ENCODE assay signal across 38 cellular contexts in the genomic region with DNA sequence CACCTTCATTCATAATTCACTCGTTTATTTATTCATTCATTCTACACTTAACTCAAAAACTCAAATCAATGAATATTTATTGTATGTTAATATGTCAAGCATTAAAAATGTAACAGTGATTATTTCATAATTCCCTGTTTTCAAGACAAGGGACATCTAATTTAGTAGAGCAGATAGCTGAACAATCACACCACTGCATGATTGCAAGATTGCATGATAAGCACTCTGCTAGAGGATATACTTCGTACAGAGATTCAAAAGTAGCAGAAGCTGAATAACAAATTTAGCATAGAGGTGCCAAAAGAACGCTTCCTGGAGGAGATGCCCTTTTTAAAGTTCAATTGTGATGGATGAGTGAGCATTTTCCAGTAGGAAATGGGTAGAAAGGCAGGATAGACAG.
"Had no signal": no experiment of that assay in that cellular context is flagged by ENCODE, and none has a peak within 500 bp of the region (broad histone marks: within the 10 kb centered on the region; RNA-seq: fewer than 3 reads in every experiment).

No MANE protein-coding gene starts in this region.

- H3K4me3 ChIP-seq: adrenal gland, ascending aorta, body of pancreas, breast epithelium, cardiac muscle cell had no signal

- H3K27me3 Mint-ChIP-seq: activated naive CD4-positive, alpha-beta T cell treated with anti-CD3 and anti-CD28 coated beads, Interleukin-2, amount 10 ng/mL, durations not matched to agents 7 days and 5 days; activated T-cell treated with anti-CD3 and anti-CD28 coated beads, Interleukin-2, amount 50 U/mL, for 24 hours had no signal

- H3K27ac Mint-ChIP-seq: activated naive CD4-positive, alpha-beta T cell treated with anti-CD3 and anti-CD28 coated beads for 36 hours; activated naive CD4-positive, alpha-beta T cell treated with anti-CD3 and anti-CD28 coated beads, Interleukin-2, amount 10 ng/mL, durations not matched to agents 7 days and 5 days; activated naive CD4-positive, alpha-beta T cell treated with anti-CD3 and anti-CD28 coated beads, Interleukin-2, amount 50 U/mL, for 24 hours; activated naive CD4-positive, alpha-beta T cell treated with anti-CD3 and anti-CD28 coated beads, Interleukin-2, amount 50 U/mL, for 72 hours; activated naive CD8-positive, alpha-beta T cell; activated naive CD8-positive, alpha-beta T cell treated with anti-CD3 and anti-CD28 coated beads for 36 hours; activated naive CD8-positive, alpha-beta T cell treated with anti-CD3 and anti-CD28 coated beads, Interleukin-2, amount 10 ng/mL, durations not matched to agents 7 days and 5 days; activated naive CD8-positive, alpha-beta T cell treated with anti-CD3 and anti-CD28 coated beads, Interleukin-2, amount 50 U/mL, for 24 hours; activated T-cell treated with anti-CD3 and anti-CD28 coated beads, Interleukin-2, amount 50 U/mL, for 24 hours; activated T-cell treated with anti-CD3 and anti-CD28 coated beads, Interleukin-2, amount 50 U/mL, for 72 hours; activated T-helper 1 cell treated with anti-CD3 and anti-CD28 coated beads, Interleukin-12 subunit alpha, Interleukin-12 subunit beta, Interleukin-2, Interleukin-4 antibody, amounts not matched to agents 30 ng/mL and 10 ng/mL and 1 ng/mL, durations not matched to agents 14 hours and 24 hours and 36 hours; activated T-helper 17 cell treated with anti-CD3 and anti-CD28 coated beads, Interleukin-2, amount 50 U/mL, for 72 hours; activated T-helper 2 cell treated with anti-CD3 and anti-CD28 coated beads, Interferon-gamma antibody, Interleukin-2, Interleukin-4, amounts not matched to agents 10 μg/mL and 5 μg/mL and 100 μg/mL, durations not matched to agents 14 hours and 24 hours and 36 hours; brain had no signal

- H3K4me3 Mint-ChIP-seq: activated naive CD4-positive, alpha-beta T cell treated with anti-CD3 and anti-CD28 coated beads for 36 hours; activated naive CD4-positive, alpha-beta T cell treated with anti-CD3 and anti-CD28 coated beads, Interleukin-2, amount 10 ng/mL, durations not matched to agents 7 days and 5 days; activated naive CD4-positive, alpha-beta T cell treated with anti-CD3 and anti-CD28 coated beads, Interleukin-2, amount 50 U/mL, for 24 hours; activated naive CD8-positive, alpha-beta T cell; activated naive CD8-positive, alpha-beta T cell treated with anti-CD3 and anti-CD28 coated beads for 36 hours; activated naive CD8-positive, alpha-beta T cell treated with anti-CD3 and anti-CD28 coated beads, Interleukin-2, amount 10 ng/mL, durations not matched to agents 7 days and 5 days; activated naive CD8-positive, alpha-beta T cell treated with anti-CD3 and anti-CD28 coated beads, Interleukin-2, amount 50 U/mL, for 24 hours; activated T-cell treated with anti-CD3 and anti-CD28 coated beads, Interleukin-2, amount 50 U/mL, for 24 hours; activated T-cell treated with anti-CD3 and anti-CD28 coated beads, Interleukin-2, amount 50 U/mL, for 4 hours; activated T-cell treated with anti-CD3 and anti-CD28 coated beads, Interleukin-2, amount 50 U/mL, for 72 hours; activated T-helper 1 cell treated with anti-CD3 and anti-CD28 coated beads, Interleukin-12 subunit alpha, Interleukin-12 subunit beta, Interleukin-2, Interleukin-4 antibody, amounts not matched to agents 30 ng/mL and 10 ng/mL and 1 ng/mL, durations not matched to agents 14 hours and 24 hours and 36 hours; activated T-helper 17 cell treated with anti-CD3 and anti-CD28 coated beads, Interleukin-2, amount 50 U/mL, for 72 hours; brain; central memory CD8-positive, alpha-beta T cell had no signal

- H3K9me3 Mint-ChIP-seq: activated naive CD4-positive, alpha-beta T cell treated with anti-CD3 and anti-CD28 coated beads for 36 hours; activated naive CD4-positive, alpha-beta T cell treated with anti-CD3 and anti-CD28 coated beads, Interleukin-2, amount 10 ng/mL, durations not matched to agents 7 days and 5 days; activated naive CD4-positive, alpha-beta T cell treated with anti-CD3 and anti-CD28 coated beads, Interleukin-2, amount 50 U/mL, for 24 hours; activated naive CD4-positive, alpha-beta T cell treated with anti-CD3 and anti-CD28 coated beads, Interleukin-2, amount 50 U/mL, for 72 hours; activated naive CD8-positive, alpha-beta T cell treated with anti-CD3 and anti-CD28 coated beads for 36 hours; activated naive CD8-positive, alpha-beta T cell treated with anti-CD3 and anti-CD28 coated beads, Interleukin-2, amount 10 ng/mL, durations not matched to agents 7 days and 5 days; activated naive CD8-positive, alpha-beta T cell treated with anti-CD3 and anti-CD28 coated beads, Interleukin-2, amount 50 U/mL, for 24 hours; activated T-cell treated with anti-CD3 and anti-CD28 coated beads, Interleukin-2, amount 50 U/mL, for 24 hours; activated T-cell treated with anti-CD3 and anti-CD28 coated beads, Interleukin-2, amount 50 U/mL, for 4 hours; activated T-cell treated with anti-CD3 and anti-CD28 coated beads, Interleukin-2, amount 50 U/mL, for 72 hours; activated T-helper 1 cell treated with anti-CD3 and anti-CD28 coated beads, Interleukin-12 subunit alpha, Interleukin-12 subunit beta, Interleukin-2, Interleukin-4 antibody, amounts not matched to agents 30 ng/mL and 10 ng/mL and 1 ng/mL, durations not matched to agents 14 hours and 24 hours and 36 hours; activated T-helper 17 cell treated with anti-CD3 and anti-CD28 coated beads, Interleukin-2, amount 50 U/mL, for 72 hours; activated T-helper 2 cell treated with anti-CD3 and anti-CD28 coated beads, Interferon-gamma antibody, Interleukin-2, Interleukin-4, amounts not matched to agents 10 μg/mL and 5 μg/mL and 100 μg/mL, durations not matched to agents 14 hours and 24 hours and 36 hours; brain; central memory CD8-positive, alpha-beta T cell had no signal

- H3K4me1 Mint-ChIP-seq: activated naive CD4-positive, alpha-beta T cell treated with anti-CD3 and anti-CD28 coated beads, Interleukin-2, amount 10 ng/mL, durations not matched to agents 7 days and 5 days; activated naive CD4-positive, alpha-beta T cell treated with anti-CD3 and anti-CD28 coated beads, Interleukin-2, amount 50 U/mL, for 24 hours; activated naive CD8-positive, alpha-beta T cell treated with anti-CD3 and anti-CD28 coated beads for 36 hours; activated naive CD8-positive, alpha-beta T cell treated with anti-CD3 and anti-CD28 coated beads, Interleukin-2, amount 10 ng/mL, durations not matched to agents 7 days and 5 days; activated naive CD8-positive, alpha-beta T cell treated with anti-CD3 and anti-CD28 coated beads, Interleukin-2, amount 50 U/mL, for 24 hours; activated T-helper 17 cell treated with anti-CD3 and anti-CD28 coated beads, Interleukin-2, amount 50 U/mL, for 72 hours; central memory CD8-positive, alpha-beta T cell had no signal

- H3K27me3 ChIP-seq: ascending aorta, body of pancreas, brain microvascular endothelial cell, breast epithelium, cardiac muscle cell had no signal

- H3K36me3 ChIP-seq: adrenal gland, ascending aorta, brain microvascular endothelial cell, breast epithelium, cardiac muscle cell had no signal

- H3K27ac ChIP-seq: adrenal gland, ascending aorta, body of pancreas, brain microvascular endothelial cell, breast epithelium, cardiac muscle cell had no signal

- H3K9me3 ChIP-seq: adrenal gland, ascending aorta, body of pancreas, breast epithelium had no signal

- ATAC-seq: activated naive CD4-positive, alpha-beta T cell treated with anti-CD3 and anti-CD28 coated beads, Interleukin-2, amount 50 U/mL, for 72 hours; activated naive CD8-positive, alpha-beta T cell treated with anti-CD3 and anti-CD28 coated beads, Interleukin-2, amount 50 U/mL, for 24 hours; activated T-cell treated with anti-CD3 and anti-CD28 coated beads, Interleukin-2, amount 50 U/mL, for 4 hours; activated T-cell treated with anti-CD3 and anti-CD28 coated beads, Interleukin-2, amount 50 U/mL, for 72 hours; activated T-helper 17 cell treated with anti-CD3 and anti-CD28 coated beads, Interleukin-2, amount 50 U/mL, for 72 hours; body of pancreas had no signal

- DNase-seq: activated effector memory CD4-positive, alpha-beta T cell treated with anti-CD3 and anti-CD28 coated beads, Interleukin-2, amount 50 U/mL, for 16 hours; activated effector memory CD4-positive, alpha-beta T cell treated with Interleukin-2 at 50 U/mL for 16 hours; activated gamma-delta T cell; activated gamma-delta T cell treated with Interleukin-2 at 50 U/mL for 16 hours; activated naive CD4-positive, alpha-beta T cell; activated naive CD4-positive, alpha-beta T cell treated with anti-CD3 and anti-CD28 coated beads for 36 hours; activated naive CD4-positive, alpha-beta T cell treated with anti-CD3 and anti-CD28 coated beads, Interleukin-2, amount 10 ng/mL, durations not matched to agents 7 days and 5 days; activated naive CD4-positive, alpha-beta T cell treated with anti-CD3 and anti-CD28 coated beads, Interleukin-2, amount 50 U/mL, for 16 hours; activated naive CD4-positive, alpha-beta T cell treated with Interleukin-2 at 50 U/mL for 16 hours; activated naive CD8-positive, alpha-beta T cell treated with anti-CD3 and anti-CD28 coated beads for 36 hours; activated naive CD8-positive, alpha-beta T cell treated with anti-CD3 and anti-CD28 coated beads, Interleukin-2, amount 10 ng/mL, durations not matched to agents 7 days and 5 days; activated naive CD8-positive, alpha-beta T cell treated with anti-CD3 and anti-CD28 coated beads, Interleukin-2, amount 50 U/mL, for 24 hours; activated T-cell treated with anti-CD3 and anti-CD28 coated beads, Interleukin-2, amount 50 U/mL, for 1 hour; activated T-cell treated with anti-CD3 and anti-CD28 coated beads, Interleukin-2, amount 50 U/mL, for 24 hours; activated T-cell treated with anti-CD3 and anti-CD28 coated beads, Interleukin-2, amount 50 U/mL, for 4 hours; activated T-cell treated with anti-CD3 and anti-CD28 coated beads, Interleukin-2, amount 50 U/mL, for 48 hours; activated T-cell treated with anti-CD3 and anti-CD28 coated beads, Interleukin-2, amount 50 U/mL, for 72 hours; adrenal gland; amniotic stem cell; amygdala; anterior cingulate cortex; aorta; body of pancreas; brain microvascular endothelial cell; caudate nucleus; central memory CD4-positive, alpha-beta T cell; cerebellar nuclear complex had no signal

- H3K36me3 Mint-ChIP-seq: activated naive CD4-positive, alpha-beta T cell treated with anti-CD3 and anti-CD28 coated beads, Interleukin-2, amount 10 ng/mL, durations not matched to agents 7 days and 5 days; activated naive CD4-positive, alpha-beta T cell treated with anti-CD3 and anti-CD28 coated beads, Interleukin-2, amount 50 U/mL, for 24 hours; activated naive CD4-positive, alpha-beta T cell treated with anti-CD3 and anti-CD28 coated beads, Interleukin-2, amount 50 U/mL, for 72 hours; activated naive CD8-positive, alpha-beta T cell; activated naive CD8-positive, alpha-beta T cell treated with anti-CD3 and anti-CD28 coated beads for 36 hours; activated naive CD8-positive, alpha-beta T cell treated with anti-CD3 and anti-CD28 coated beads, Interleukin-2, amount 10 ng/mL, durations not matched to agents 7 days and 5 days; brain had no signal

- H3K4me1 ChIP-seq: adrenal gland, ascending aorta, body of pancreas, breast epithelium had no signal
